In the genomic region with DNA sequence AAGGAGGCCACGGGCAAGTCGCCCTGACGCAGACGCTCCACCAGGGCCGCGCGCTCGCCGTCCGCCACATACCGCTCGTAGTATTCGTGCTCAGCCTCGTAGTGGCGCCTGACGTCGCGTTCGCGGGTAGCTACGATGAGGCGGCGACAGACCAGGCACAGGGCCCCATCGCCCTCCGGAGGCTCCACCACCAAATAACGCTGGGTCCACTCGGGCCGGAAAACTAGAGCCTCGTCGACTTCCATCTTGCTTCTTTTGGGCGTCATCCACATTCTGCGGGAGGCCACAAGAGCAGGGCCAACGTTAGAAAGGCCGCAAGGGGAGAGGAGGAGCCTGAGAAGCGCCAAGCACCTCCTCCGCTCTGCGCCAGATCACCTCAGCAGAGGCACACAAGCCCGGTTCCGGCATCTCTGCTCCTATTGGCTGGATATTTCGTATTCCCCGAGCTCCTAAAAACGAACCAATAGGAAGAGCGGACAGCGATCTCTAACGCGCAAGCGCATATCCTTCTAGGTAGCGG, we compare ENCODE assay signal across 1 cellular context.
TF ChIP-seq lines count a peak whose summit lies in the region.

A gene (minus strand): TSS at position 326 of the 520 bp plus-strand sequence. CDS start 54 bp downstream, at position 272.

TF ChIP-seq in K562, 482 proteins besides CTCF, POLR2A, EP300 and RAD21 (continued from another document and continues in another):
- TF ChIP-seq, protein P1, sequence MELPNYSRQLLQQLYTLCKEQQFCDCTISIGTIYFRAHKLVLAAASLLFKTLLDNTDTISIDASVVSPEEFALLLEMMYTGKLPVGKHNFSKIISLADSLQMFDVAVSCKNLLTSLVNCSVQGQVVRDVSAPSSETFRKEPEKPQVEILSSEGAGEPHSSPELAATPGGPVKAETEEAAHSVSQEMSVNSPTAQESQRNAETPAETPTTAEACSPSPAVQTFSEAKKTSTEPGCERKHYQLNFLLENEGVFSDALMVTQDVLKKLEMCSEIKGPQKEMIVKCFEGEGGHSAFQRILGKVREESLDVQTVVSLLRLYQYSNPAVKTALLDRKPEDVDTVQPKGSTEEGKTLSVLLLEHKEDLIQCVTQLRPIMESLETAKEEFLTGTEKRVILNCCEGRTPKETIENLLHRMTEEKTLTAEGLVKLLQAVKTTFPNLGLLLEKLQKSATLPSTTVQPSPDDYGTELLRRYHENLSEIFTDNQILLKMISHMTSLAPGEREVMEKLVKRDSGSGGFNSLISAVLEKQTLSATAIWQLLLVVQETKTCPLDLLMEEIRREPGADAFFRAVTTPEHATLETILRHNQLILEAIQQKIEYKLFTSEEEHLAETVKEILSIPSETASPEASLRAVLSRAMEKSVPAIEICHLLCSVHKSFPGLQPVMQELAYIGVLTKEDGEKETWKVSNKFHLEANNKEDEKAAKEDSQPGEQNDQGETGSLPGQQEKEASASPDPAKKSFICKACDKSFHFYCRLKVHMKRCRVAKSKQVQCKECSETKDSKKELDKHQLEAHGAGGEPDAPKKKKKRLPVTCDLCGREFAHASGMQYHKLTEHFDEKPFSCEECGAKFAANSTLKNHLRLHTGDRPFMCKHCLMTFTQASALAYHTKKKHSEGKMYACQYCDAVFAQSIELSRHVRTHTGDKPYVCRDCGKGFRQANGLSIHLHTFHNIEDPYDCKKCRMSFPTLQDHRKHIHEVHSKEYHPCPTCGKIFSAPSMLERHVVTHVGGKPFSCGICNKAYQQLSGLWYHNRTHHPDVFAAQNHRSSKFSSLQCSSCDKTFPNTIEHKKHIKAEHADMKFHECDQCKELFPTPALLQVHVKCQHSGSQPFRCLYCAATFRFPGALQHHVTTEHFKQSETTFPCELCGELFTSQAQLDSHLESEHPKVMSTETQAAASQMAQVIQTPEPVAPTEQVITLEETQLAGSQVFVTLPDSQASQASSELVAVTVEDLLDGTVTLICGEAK (IDR thresholded peaks at IDR 0.05) = no peak
- TF ChIP-seq, protein P1 (CRISPR knock-in tag; IDR thresholded peaks at IDR 0.05) = peak; percentile 70
- TF ChIP-seq MXI1 (IDR thresholded peaks at IDR 0.05; ENCODE audit: low read depth, low read length) (no peak), PYGO2 (tag; IDR thresholded peaks at IDR 0.05) (no peak), MCM5 (IDR thresholded peaks at IDR 0.05; ENCODE audit: low read depth) (no peak), CREB1 (IDR thresholded peaks at IDR 0.05) (peak; percentile 25; the same call in 1 of the 2 replicates), CREB1 (CRISPR knock-in tag; IDR thresholded peaks at IDR 0.05) (0 out of 2 replicates have a peak, but pooled peaks have one; percentile 35), ZNF780A (CRISPR knock-in tag; IDR thresholded peaks at IDR 0.05) (no peak), ZNF717 (CRISPR knock-in tag; IDR thresholded peaks at IDR 0.05) (no peak), POLR3A (IDR thresholded peaks at IDR 0.05; ENCODE audit: borderline replicate concordance, extremely low read depth, insufficient read depth, insufficient read length) (no peak), DNMT1 (IDR thresholded peaks at IDR 0.05) (no peak), SETDB1 (IDR thresholded peaks at IDR 0.05; ENCODE audit: low read length) (no peak), NUFIP1 (IDR thresholded peaks at IDR 0.05; ENCODE audit: partially characterized antibody) (no peak), PHTF2 (CRISPR knock-in tag; IDR thresholded peaks at IDR 0.05) (no peak), NR3C1 (CRISPR knock-in tag; IDR thresholded peaks at IDR 0.05) (no peak), ZNF124 (CRISPR knock-in tag; IDR thresholded peaks at IDR 0.05) (no peak), ZNF197 (CRISPR knock-in tag; IDR thresholded peaks at IDR 0.05; ENCODE audit: low read depth) (no peak), STAG1 (CRISPR knock-in tag; IDR thresholded peaks at IDR 0.05; ENCODE audit: borderline replicate concordance) (no peak), ELF2 (CRISPR knock-in tag; IDR thresholded peaks at IDR 0.05) (0 out of 2 replicates have a peak, but pooled peaks have one; percentile 62), XRCC3 (IDR thresholded peaks at IDR 0.05) (no peak), PCBP2 (IDR thresholded peaks at IDR 0.05; ENCODE audit: low read depth, low read length, poor library complexity, severe bottlenecking) (no peak), TARDBP (IDR thresholded peaks at IDR 0.05) (no peak), CBX5 (IDR thresholded peaks at IDR 0.05; ENCODE audit: borderline replicate concordance, low read depth) (peak; percentile 40; the same call in 1 of the 2 replicates), POLR3G (IDR thresholded peaks at IDR 0.05; ENCODE audit: extremely low read depth, insufficient read length, insufficient replicate concordance) (no peak), HCFC1 (IDR thresholded peaks at IDR 0.05; ENCODE audit: low read depth, low read length) (peak; percentile 6; the same call in 1 of the 2 replicates), NR2C2 (CRISPR knock-in tag; IDR thresholded peaks at IDR 0.05) (peak; percentile 82), NR2C2 (tag; IDR thresholded peaks at IDR 0.05) (no peak), ZNF23 (CRISPR knock-in tag; IDR thresholded peaks at IDR 0.05) (no peak), NFYB (IDR thresholded peaks at IDR 0.05; ENCODE audit: extremely low read depth, insufficient read length) (no peak), KLF6 (CRISPR knock-in tag; IDR thresholded peaks at IDR 0.05; ENCODE audit: borderline replicate concordance) (peak; percentile 52; the same call in 1 of the 2 replicates), E2F3 (CRISPR knock-in tag; IDR thresholded peaks at IDR 0.05) (peak; percentile 91), U2AF1 (optimal IDR thresholded peaks at IDR 0.05; ENCODE audit: low read depth, low read length) (no peak), TEAD4 (IDR thresholded peaks at IDR 0.05; ENCODE audit: low read length) (peak; percentile 66), TEAD4 (CRISPR knock-in tag; IDR thresholded peaks at IDR 0.05; ENCODE audit: borderline replicate concordance) (peak; percentile 80; the same call in 1 of the 2 replicates), RBM17 (IDR thresholded peaks at IDR 0.05; ENCODE audit: borderline replicate concordance, low read depth, low read length) (no peak), KLF16 (IDR thresholded peaks at IDR 0.05) (no peak), RFX5 (IDR thresholded peaks at IDR 0.05; ENCODE audit: low read depth, low read length) (no peak), ZNF224 (CRISPR knock-in tag; IDR thresholded peaks at IDR 0.05) (peak; percentile 91), CXXC5 (CRISPR knock-in tag; IDR thresholded peaks at IDR 0.05) (peak; percentile 76), ZNF778 (CRISPR knock-in tag; IDR thresholded peaks at IDR 0.05) (no peak), PML (IDR thresholded peaks at IDR 0.05; ENCODE audit: low read length) (peak; percentile 80), SIX5 (IDR thresholded peaks at IDR 0.05; ENCODE audit: borderline replicate concordance in 1 of 2, insufficient read depth in 1 of 2, low read depth in 1 of 2, low read length in 2 of 2) (no peak)
- TF ChIP-seq, protein P2, sequence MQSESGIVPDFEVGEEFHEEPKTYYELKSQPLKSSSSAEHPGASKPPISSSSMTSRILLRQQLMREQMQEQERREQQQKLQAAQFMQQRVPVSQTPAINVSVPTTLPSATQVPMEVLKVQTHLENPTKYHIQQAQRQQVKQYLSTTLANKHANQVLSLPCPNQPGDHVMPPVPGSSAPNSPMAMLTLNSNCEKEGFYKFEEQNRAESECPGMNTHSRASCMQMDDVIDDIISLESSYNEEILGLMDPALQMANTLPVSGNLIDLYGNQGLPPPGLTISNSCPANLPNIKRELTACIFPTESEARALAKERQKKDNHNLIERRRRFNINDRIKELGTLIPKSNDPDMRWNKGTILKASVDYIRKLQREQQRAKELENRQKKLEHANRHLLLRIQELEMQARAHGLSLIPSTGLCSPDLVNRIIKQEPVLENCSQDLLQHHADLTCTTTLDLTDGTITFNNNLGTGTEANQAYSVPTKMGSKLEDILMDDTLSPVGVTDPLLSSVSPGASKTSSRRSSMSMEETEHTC (IDR thresholded peaks at IDR 0.05) = no peak
- TF ChIP-seq, protein P3, sequence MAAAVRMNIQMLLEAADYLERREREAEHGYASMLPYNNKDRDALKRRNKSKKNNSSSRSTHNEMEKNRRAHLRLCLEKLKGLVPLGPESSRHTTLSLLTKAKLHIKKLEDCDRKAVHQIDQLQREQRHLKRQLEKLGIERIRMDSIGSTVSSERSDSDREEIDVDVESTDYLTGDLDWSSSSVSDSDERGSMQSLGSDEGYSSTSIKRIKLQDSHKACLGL (CRISPR knock-in tag; IDR thresholded peaks at IDR 0.05; ENCODE audit: borderline replicate concordance, poor library complexity, severe bottlenecking) = no peak
- TF ChIP-seq, protein P4, sequence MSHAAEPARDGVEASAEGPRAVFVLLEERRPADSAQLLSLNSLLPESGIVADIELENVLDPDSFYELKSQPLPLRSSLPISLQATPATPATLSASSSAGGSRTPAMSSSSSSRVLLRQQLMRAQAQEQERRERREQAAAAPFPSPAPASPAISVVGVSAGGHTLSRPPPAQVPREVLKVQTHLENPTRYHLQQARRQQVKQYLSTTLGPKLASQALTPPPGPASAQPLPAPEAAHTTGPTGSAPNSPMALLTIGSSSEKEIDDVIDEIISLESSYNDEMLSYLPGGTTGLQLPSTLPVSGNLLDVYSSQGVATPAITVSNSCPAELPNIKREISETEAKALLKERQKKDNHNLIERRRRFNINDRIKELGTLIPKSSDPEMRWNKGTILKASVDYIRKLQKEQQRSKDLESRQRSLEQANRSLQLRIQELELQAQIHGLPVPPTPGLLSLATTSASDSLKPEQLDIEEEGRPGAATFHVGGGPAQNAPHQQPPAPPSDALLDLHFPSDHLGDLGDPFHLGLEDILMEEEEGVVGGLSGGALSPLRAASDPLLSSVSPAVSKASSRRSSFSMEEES (CRISPR knock-in tag; IDR thresholded peaks at IDR 0.05) = no peak
- TF ChIP-seq, protein P5, sequence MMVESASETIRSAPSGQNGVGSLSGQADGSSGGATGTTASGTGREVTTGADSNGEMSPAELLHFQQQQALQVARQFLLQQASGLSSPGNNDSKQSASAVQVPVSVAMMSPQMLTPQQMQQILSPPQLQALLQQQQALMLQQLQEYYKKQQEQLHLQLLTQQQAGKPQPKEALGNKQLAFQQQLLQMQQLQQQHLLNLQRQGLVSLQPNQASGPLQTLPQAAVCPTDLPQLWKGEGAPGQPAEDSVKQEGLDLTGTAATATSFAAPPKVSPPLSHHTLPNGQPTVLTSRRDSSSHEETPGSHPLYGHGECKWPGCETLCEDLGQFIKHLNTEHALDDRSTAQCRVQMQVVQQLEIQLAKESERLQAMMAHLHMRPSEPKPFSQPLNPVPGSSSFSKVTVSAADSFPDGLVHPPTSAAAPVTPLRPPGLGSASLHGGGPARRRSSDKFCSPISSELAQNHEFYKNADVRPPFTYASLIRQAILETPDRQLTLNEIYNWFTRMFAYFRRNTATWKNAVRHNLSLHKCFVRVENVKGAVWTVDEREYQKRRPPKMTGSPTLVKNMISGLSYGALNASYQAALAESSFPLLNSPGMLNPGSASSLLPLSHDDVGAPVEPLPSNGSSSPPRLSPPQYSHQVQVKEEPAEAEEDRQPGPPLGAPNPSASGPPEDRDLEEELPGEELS (CRISPR knock-in tag; IDR thresholded peaks at IDR 0.05; ENCODE audit: borderline replicate concordance) = peak; percentile 75; the same call in 1 of the 2 replicates
- TF ChIP-seq, protein P6, sequence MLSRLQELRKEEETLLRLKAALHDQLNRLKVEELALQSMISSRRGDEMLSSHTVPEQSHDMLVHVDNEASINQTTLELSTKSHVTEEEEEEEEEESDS (CRISPR knock-in tag; IDR thresholded peaks at IDR 0.05) = no peak
- TF ChIP-seq, protein P7, sequence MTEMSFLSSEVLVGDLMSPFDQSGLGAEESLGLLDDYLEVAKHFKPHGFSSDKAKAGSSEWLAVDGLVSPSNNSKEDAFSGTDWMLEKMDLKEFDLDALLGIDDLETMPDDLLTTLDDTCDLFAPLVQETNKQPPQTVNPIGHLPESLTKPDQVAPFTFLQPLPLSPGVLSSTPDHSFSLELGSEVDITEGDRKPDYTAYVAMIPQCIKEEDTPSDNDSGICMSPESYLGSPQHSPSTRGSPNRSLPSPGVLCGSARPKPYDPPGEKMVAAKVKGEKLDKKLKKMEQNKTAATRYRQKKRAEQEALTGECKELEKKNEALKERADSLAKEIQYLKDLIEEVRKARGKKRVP (CRISPR knock-in tag; IDR thresholded peaks at IDR 0.05) = peak; percentile 54; the same call in 1 of the 2 replicates
- TF ChIP-seq, protein P8, sequence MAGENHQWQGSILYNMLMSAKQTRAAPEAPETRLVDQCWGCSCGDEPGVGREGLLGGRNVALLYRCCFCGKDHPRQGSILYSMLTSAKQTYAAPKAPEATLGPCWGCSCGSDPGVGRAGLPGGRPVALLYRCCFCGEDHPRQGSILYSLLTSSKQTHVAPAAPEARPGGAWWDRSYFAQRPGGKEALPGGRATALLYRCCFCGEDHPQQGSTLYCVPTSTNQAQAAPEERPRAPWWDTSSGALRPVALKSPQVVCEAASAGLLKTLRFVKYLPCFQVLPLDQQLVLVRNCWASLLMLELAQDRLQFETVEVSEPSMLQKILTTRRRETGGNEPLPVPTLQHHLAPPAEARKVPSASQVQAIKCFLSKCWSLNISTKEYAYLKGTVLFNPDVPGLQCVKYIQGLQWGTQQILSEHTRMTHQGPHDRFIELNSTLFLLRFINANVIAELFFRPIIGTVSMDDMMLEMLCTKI (IDR thresholded peaks at IDR 0.05; ENCODE audit: partially characterized antibody) = no peak
